Comparison of ENCODE assay signal across 7 cellular contexts in genomic region chr1:115419571-115419970, GRCh38.
"Had no signal": no experiment of that assay in that cellular context is flagged by ENCODE, and none has a peak within 500 bp of the region (broad histone marks: within the 10 kb centered on the region; RNA-seq: fewer than 3 reads in every experiment).

No MANE protein-coding gene starts in this region.

- ATAC-seq: HepG2 had no signal

- H3K4me2 ChIP-seq: KMS-11 had no signal

- FAIRE-seq: HepG2, HTR-8/SVneo had no signal

- H3K27ac ChIP-seq: HL-60, KMS-11 had no signal

- H3K9ac ChIP-seq: KMS-11 had no signal

- DNase-seq: IMR-90, KBM-7, KG1 had no signal
